In genomic region chr2:151040036-151040435, GRCh38 we compare ENCODE assay signal across 21 cellular contexts.
A peak's percentile ranks its signal among the peaks of the same experiment; 100 is the strongest.
DNase-seq lines count a peak whose midpoint lies in the region; ATAC-seq and TF ChIP-seq lines count a peak whose summit lies in the region.
"Had no signal": no experiment of that assay in that cellular context is flagged by ENCODE, and none has a peak within 500 bp of the region (broad histone marks: within the 10 kb centered on the region; RNA-seq: fewer than 3 reads in every experiment).

No MANE protein-coding gene starts in this region.

- no peaks in the 10 kb centered on the region for H3K27me3 ChIP-seq in tibial nerve
- H3K27me3 ChIP-seq: adrenal gland, heart right ventricle, neutrophil, upper lobe of right lung had no signal

- DNase-seq in HCEC 1CT (peak; percentile 57), NCI-H82 treated with DMSO at 0.1 percent for 48 hours (lab: John Stamatoyannopoulos, UW; ENCODE audit: unreplicated experiment) (peak; percentile 84), epithelial cell of esophagus (ENCODE audit: low read depth) (peak; percentile 92), renal cortical epithelial cell (ENCODE audit: low read depth) (peak; percentile 30), tibial nerve (ENCODE audit: low spot score in 2 of 2) (no peak), NOMO-1 treated with DMSO at 0.1 percent for 48 hours (lab: John Stamatoyannopoulos, UW; ENCODE audit: unreplicated experiment) (no peak), GM20000 (ENCODE audit: low spot score) (no peak)
- DNase-seq: activated CD4-positive, alpha-beta T cell treated with anti-CD3 and anti-CD28 coated beads for 4 hours; activated T-cell treated with anti-CD3 and anti-CD28 coated beads, Interleukin-2, amount 50 U/mL, for 4 hours; AML-193; CD8-positive, alpha-beta T cell; endodermal cell; GF-D8; heart right ventricle; KG1; mesendoderm; NCI-H1930; upper lobe of right lung had no signal

- TF ChIP-seq CTCF in epithelial cell of esophagus (IDR thresholded peaks at IDR 0.05; ENCODE audit: insufficient read depth, low read depth, low read length, missing control alignments), result no peak
- TF ChIP-seq CTCF in tibial nerve (IDR thresholded peaks at IDR 0.05), result no peak
- no peak for TF ChIP-seq CTCF in GM20000 (IDR thresholded peaks at IDR 0.05; ENCODE audit: extremely low read depth, missing control alignments)

- H3K36me3 ChIP-seq in tibial nerve, result no peaks in the 10 kb centered on the region
- H3K36me3 ChIP-seq: adrenal gland, heart right ventricle, neutrophil, upper lobe of right lung had no signal

- no peaks in the 10 kb centered on the region for H3K4me1 ChIP-seq in tibial nerve
- H3K4me1 ChIP-seq: adrenal gland, heart right ventricle, upper lobe of right lung had no signal

- no peak overlapping the region for H3K27ac ChIP-seq in tibial nerve
- H3K27ac ChIP-seq: adrenal gland, heart right ventricle, neutrophil, upper lobe of right lung had no signal

- no peak for TF ChIP-seq POLR2A in tibial nerve (IDR thresholded peaks at IDR 0.05)

- TF ChIP-seq EP300 in tibial nerve (IDR thresholded peaks at IDR 0.05), result no peak

- no peaks in the 10 kb centered on the region for H3K9me3 ChIP-seq in tibial nerve
- H3K9me3 ChIP-seq: adrenal gland, neutrophil, upper lobe of right lung had no signal

- no peak for ATAC-seq in GM21786 (IDR thresholded peaks at IDR 0.05; ENCODE audit: unreplicated experiment)
- ATAC-seq: activated T-cell treated with anti-CD3 and anti-CD28 coated beads, Interleukin-2, amount 50 U/mL, for 4 hours; CD8-positive, alpha-beta T cell; heart right ventricle; upper lobe of right lung had no signal

- H3K4me3 ChIP-seq in epithelial cell of esophagus (ENCODE audit: low read length) (no peak overlapping the region), tibial nerve (no peak overlapping the region)
- H3K4me3 ChIP-seq: adrenal gland, heart right ventricle, upper lobe of right lung had no signal

- 88% methylated on average over 3 of the region's 3 CpGs for WGBS in tibial nerve, 2 donors

Comparison
In these comparisons a context has a peak if more than half of its experiments do, and no peak if none do; other contexts are left out.
1. DNase-seq: peak in HCEC 1CT (single experiment), NCI-H82 treated with DMSO at 0.1 percent for 48 hours (single experiment), epithelial cell of esophagus (single experiment) and renal cortical epithelial cell (single experiment); none in tibial nerve (0 of 2), NOMO-1 treated with DMSO at 0.1 percent for 48 hours (single experiment) and GM20000 (single experiment).